23 cellular contexts compared by ENCODE assay signal in genomic region chr9:112582371-112582770, GRCh38.
DNase-seq lines count a peak whose midpoint lies in the region; ATAC-seq, FAIRE-seq and TF ChIP-seq lines count a peak whose summit lies in the region.
"Had no signal": no experiment of that assay in that cellular context is flagged by ENCODE, and none has a peak within 500 bp of the region (broad histone marks: within the 10 kb centered on the region; RNA-seq: fewer than 3 reads in every experiment).

No MANE protein-coding gene starts in this region.

- POLR2A ChIA-PET in HepG2 (lab: Yijun Ruan, JAX): no interaction called here

- ATAC-seq in HepG2: no peak
- ATAC-seq in right lobe of liver: no peak

- H3K27ac Mint-ChIP-seq in glutamatergic neuron (ENCODE audit: unreplicated experiment): peak overlapping the region; percentile 5
- H3K27ac Mint-ChIP-seq: CD4-positive, CD25-positive, alpha-beta regulatory T cell; HFFc6 had no signal

- in situ Hi-C loops in HepG2 (cut with HindIII; ENCODE audit: extremely low pct_ligation_motif_present, low pct_unique_long_range_greater_than_20kb): no loop called here
- in situ Hi-C loops in mammary epithelial cell (cut with MboI; ENCODE audit: low sequenced_read_pairs in 2 of 2): no loop called here
- in situ Hi-C loops in brain microvascular endothelial cell (cut with HindIII; ENCODE audit: low pct_ligation_motif_present, low sequenced_read_pairs): no loop called here

- DNase-seq in HepG2 (ENCODE audit: low spot score) (no peak), right lobe of liver (no peak), mammary epithelial cell (peak; percentile 50), glutamatergic neuron (no peak), NCI-H1694 treated with DMSO at 0.1 percent for 48 hours (lab: John Stamatoyannopoulos, UW) (no peak), brain microvascular endothelial cell (no peak), UCSD-AML1 (lab: John Stamatoyannopoulos, UW; ENCODE audit: unreplicated experiment) (no peak), NCI-H1417 (lab: John Stamatoyannopoulos, UW) (no peak)
- DNase-seq: 8988T; BE2C; CD4-positive, CD25-positive, alpha-beta regulatory T cell; GOT3; HFFc6; Karpas-422; MM.1S; NCI-H1092 treated with DMSO at 0.1 percent for 48 hours; NCI-H1694; NCI-H748 treated with DMSO at 0.1 percent for 48 hours; OCI-M1; Right ventricle myocardium superior had no signal

- no peaks in the 10 kb centered on the region for H3K27me3 ChIP-seq in HepG2 (ENCODE audit: control insufficient read depth in 1 of 2, insufficient read depth in 2 of 2, low read length in 2 of 2)
- H3K27me3 ChIP-seq in right lobe of liver: no peaks in the 10 kb centered on the region
- H3K27me3 ChIP-seq in mammary epithelial cell (ENCODE audit: insufficient read depth, low read length): no peaks in the 10 kb centered on the region
- no peaks in the 10 kb centered on the region for H3K27me3 ChIP-seq in brain microvascular endothelial cell (replicated peaks)
- H3K27me3 ChIP-seq: BE2C had no signal

- no peak overlapping the region for H3K4me3 Mint-ChIP-seq in glutamatergic neuron (ENCODE audit: unreplicated experiment)
- H3K4me3 Mint-ChIP-seq: CD4-positive, CD25-positive, alpha-beta regulatory T cell; HFFc6; IgD-negative memory B cell had no signal

- no peaks in the 10 kb centered on the region for H3K36me3 Mint-ChIP-seq in glutamatergic neuron (ENCODE audit: unreplicated experiment)
- H3K36me3 Mint-ChIP-seq: CD4-positive, CD25-positive, alpha-beta regulatory T cell had no signal

- H3K9me3 ChIP-seq in HepG2 (ENCODE audit: low read length) (no peaks in the 10 kb centered on the region), right lobe of liver (no peaks in the 10 kb centered on the region), mammary epithelial cell (replicated peaks; ENCODE audit: insufficient read depth, low read length) (no peaks in the 10 kb centered on the region)
- H3K9me3 ChIP-seq: BE2C had no signal

- FAIRE-seq in HepG2 (lab: Jason Lieb, UNC): no peak
- FAIRE-seq: GM12892, GM18507 had no signal

- H3K9me3 Mint-ChIP-seq in glutamatergic neuron (ENCODE audit: unreplicated experiment): no peaks in the 10 kb centered on the region
- H3K9me3 Mint-ChIP-seq: CD4-positive, CD25-positive, alpha-beta regulatory T cell; HFFc6; IgD-negative memory B cell had no signal

- TF ChIP-seq CTCF in HepG2 (CRISPR knock-in tag; IDR thresholded peaks at IDR 0.05): no peak
- no peak for TF ChIP-seq CTCF in right lobe of liver (IDR thresholded peaks at IDR 0.05)
- TF ChIP-seq CTCF in mammary epithelial cell (conservative IDR thresholded peaks at IDR 0.05 in 1 of 2, IDR thresholded peaks at IDR 0.05 in 1 of 2; ENCODE audit: extremely low read depth in 1 of 2, insufficient read depth in 1 of 2, low read depth in 1 of 2, low read length in 2 of 2): no peak
- TF ChIP-seq CTCF in glutamatergic neuron (IDR thresholded peaks at IDR 0.05; ENCODE audit: partially characterized antibody, unreplicated experiment): no peak
- TF ChIP-seq CTCF in brain microvascular endothelial cell (IDR thresholded peaks at IDR 0.05; ENCODE audit: low read depth, low read length, missing control alignments): no peak

- H3K79me2 ChIP-seq in HepG2 (ENCODE audit: insufficient read depth, low read length) (peaks cover 12% of the 10 kb centered on the region), mammary epithelial cell (ENCODE audit: insufficient read depth, low read length) (no peaks in the 10 kb centered on the region)

- H3K36me3 ChIP-seq in HepG2 (replicated peaks in 1 of 2; ENCODE audit: control insufficient read depth in 1 of 2, insufficient read depth in 2 of 2, low read length in 2 of 2): peaks cover 0 to 3% of the 10 kb centered on the region in 2 experiments; a peak in 2 of 5 replicates
- no peaks in the 10 kb centered on the region for H3K36me3 ChIP-seq in right lobe of liver
- H3K36me3 ChIP-seq in mammary epithelial cell (ENCODE audit: insufficient read depth, low read length): no peaks in the 10 kb centered on the region
- no peaks in the 10 kb centered on the region for H3K36me3 ChIP-seq in brain microvascular endothelial cell (replicated peaks)
- H3K36me3 ChIP-seq: BE2C had no signal

- TF ChIP-seq POLR2A in HepG2 (IDR thresholded peaks at IDR 0.05; ENCODE audit: insufficient read depth in 1 of 2, low read depth in 2 of 2, low read length in 2 of 2): no peak
- TF ChIP-seq POLR2A in right lobe of liver (IDR thresholded peaks at IDR 0.05): no peak

- H3K4me1 Mint-ChIP-seq in glutamatergic neuron (ENCODE audit: low read depth, unreplicated experiment): peaks cover 7% of the 10 kb centered on the region
- H3K4me1 Mint-ChIP-seq: CD4-positive, CD25-positive, alpha-beta regulatory T cell; IgD-negative memory B cell had no signal

- no peak overlapping the region for H3K4me2 ChIP-seq in HepG2 (ENCODE audit: low read depth, low read length)
- H3K4me2 ChIP-seq in mammary epithelial cell (ENCODE audit: insufficient read depth, low read depth, low read length): no peak overlapping the region

- BruUV-seq in HepG2 (replicated peaks; lab: Mats Ljungman, UMichigan) (no TSS peak), mammary epithelial cell (replicated peaks; lab: Mats Ljungman, UMichigan) (no TSS peak)

- WGBS in HepG2 (ENCODE audit: low lambda C conversion rate): 74% methylated on average over 5 of the region's 5 CpGs
- WGBS in right lobe of liver (ENCODE audit: insufficient coverage, low coverage, low lambda C conversion rate, missing lambda C conversion rate): 74% methylated on average over 5 of the region's 5 CpGs
- 78% methylated on average over 5 of the region's 5 CpGs for WGBS in mammary epithelial cell (ENCODE audit: low coverage, missing lambda C conversion rate)

- H3K27ac ChIP-seq in HepG2 (ENCODE audit: extremely low read length, insufficient read depth, low read length) (peak overlapping the region; percentile 69), right lobe of liver (no peak overlapping the region), mammary epithelial cell (ENCODE audit: insufficient read depth, low read depth, low read length) (no peak overlapping the region), brain microvascular endothelial cell (no peak overlapping the region)

- H3K9ac ChIP-seq in HepG2 (ENCODE audit: insufficient read depth, low read depth, low read length) (no peak overlapping the region), mammary epithelial cell (ENCODE audit: insufficient read depth, low read length) (no peak overlapping the region)

- no peak for TF ChIP-seq EP300 in HepG2 (IDR thresholded peaks at IDR 0.05; ENCODE audit: low read depth in 2 of 2, low read length in 2 of 2)
- TF ChIP-seq EP300 in HepG2 (CRISPR knock-in tag; IDR thresholded peaks at IDR 0.05; ENCODE audit: borderline replicate concordance): no peak

- intact Hi-C loops in HepG2 (cut with micrococcal nuclease; ENCODE audit: unreplicated experiment): no loop called here
- intact Hi-C loops in right lobe of liver (cut with DNase I): no loop called here
- intact Hi-C loops in mammary epithelial cell (cut with micrococcal nuclease): no loop called here

- no peaks in the 10 kb centered on the region for H3K27me3 Mint-ChIP-seq in glutamatergic neuron (ENCODE audit: unreplicated experiment)
- H3K27me3 Mint-ChIP-seq: CD4-positive, CD25-positive, alpha-beta regulatory T cell; IgD-negative memory B cell had no signal

- dilution Hi-C loops in mammary epithelial cell (cut with HindIII; ENCODE audit: low sequenced_read_pairs): no loop called here

- no peak overlapping the region for H2AFZ ChIP-seq in HepG2 (ENCODE audit: low read length)
- no peak overlapping the region for H2AFZ ChIP-seq in mammary epithelial cell (ENCODE audit: low read depth, low read length)

- peaks cover 51% of the 10 kb centered on the region for H3K4me1 ChIP-seq in HepG2 (ENCODE audit: insufficient read depth, low read length)
- H3K4me1 ChIP-seq in right lobe of liver: no peaks in the 10 kb centered on the region
- H3K4me1 ChIP-seq in mammary epithelial cell (ENCODE audit: insufficient read depth, low read length): no peaks in the 10 kb centered on the region
- H3K4me1 ChIP-seq: BE2C had no signal

- CTCF ChIA-PET in HepG2 (lab: Yijun Ruan, JAX; ENCODE audit: low intra/inter-chr PET ratio, low total read pairs) (no interaction called here), mammary epithelial cell (lab: Charles Lee; ENCODE audit: low non-redundant PET) (no interaction called here)

- no peak for TF ChIP-seq RAD21 in HepG2 (CRISPR knock-in tag; IDR thresholded peaks at IDR 0.05)

- peaks cover 3% of the 10 kb centered on the region for H4K20me1 ChIP-seq in HepG2 (ENCODE audit: insufficient read depth, low read length)
- no peaks in the 10 kb centered on the region for H4K20me1 ChIP-seq in mammary epithelial cell (ENCODE audit: insufficient read depth, low read length)

- H3K4me3 ChIP-seq in HepG2 (replicated peaks in 1 of 3; ENCODE audit: insufficient read depth in 1 of 3, low read depth in 2 of 3, low read length in 3 of 3): no peak overlapping the region
- H3K4me3 ChIP-seq in right lobe of liver: no peak overlapping the region
- H3K4me3 ChIP-seq in mammary epithelial cell (replicated peaks in 1 of 3; ENCODE audit: insufficient read depth in 1 of 3, low read depth in 2 of 3, low read length in 3 of 3): no peak overlapping the region
- no peak overlapping the region for H3K4me3 ChIP-seq in brain microvascular endothelial cell (ENCODE audit: low read depth, low read length)

TF ChIP-seq in HepG2, 621 proteins besides CTCF, POLR2A, EP300 and RAD21 (continues in another document):
- TF ChIP-seq PCBP2 (optimal IDR thresholded peaks at IDR 0.05; ENCODE audit: low read depth, low read length, poor library complexity, severe bottlenecking) (no peak), ZNF121 (CRISPR knock-in tag; IDR thresholded peaks at IDR 0.05) (no peak), GTF2F1 (IDR thresholded peaks at IDR 0.05; ENCODE audit: low read length) (no peak)
